In genomic region chr5:78511116-78511906, GRCh38 we compare ENCODE assay signal across 10 cellular contexts.
DNase-seq lines count a peak whose midpoint lies in the region; ATAC-seq and TF ChIP-seq lines count a peak whose summit lies in the region.
"Had no signal": no experiment of that assay in that cellular context is flagged by ENCODE, and none has a peak within 500 bp of the region (broad histone marks: within the 10 kb centered on the region; RNA-seq: fewer than 3 reads in every experiment).

No MANE protein-coding gene starts in this region.

- H3K4me3 Mint-ChIP-seq in osteocyte (ENCODE audit: unreplicated experiment): no peak overlapping the region

- CTCF ChIA-PET in OCI-LY7 (lab: Charles Lee; ENCODE audit: unreplicated experiment): interaction anchor here (1.0 kb wide), 1 partner anchor 22 kb away, joined by 4 read pairs; no protein-coding TSS in a partner anchor

- no peak overlapping the region for H3K27ac ChIP-seq in OCI-LY7 (ENCODE audit: low read depth, low read length, poor library complexity, severe bottlenecking)
- peak overlapping the region; percentile 87 for H3K27ac ChIP-seq in cardiac muscle cell

- H3K36me3 Mint-ChIP-seq in osteocyte (ENCODE audit: unreplicated experiment): peaks cover 31% of the 10 kb centered on the region

- no peaks in the 10 kb centered on the region; the same call in 1 of the 2 replicates for H4K20me1 ChIP-seq in OCI-LY7 (ENCODE audit: insufficient read depth, low read length)

- POLR2A ChIA-PET in OCI-LY7 (lab: Charles Lee): interaction anchor here (0.5 to 1.2 kb wide), 7 partner anchors 9 to 207 kb away, joined by 3 to 4 read pairs (median 3); no protein-coding TSS in a partner anchor

- H3K27ac Mint-ChIP-seq in osteocyte (ENCODE audit: unreplicated experiment): peak overlapping the region; percentile 69

- no TSS peak for BruUV-seq in OCI-LY7 (replicated peaks; lab: Mats Ljungman, UMichigan)

- no peaks in the 10 kb centered on the region for H3K27me3 Mint-ChIP-seq in osteocyte (ENCODE audit: unreplicated experiment)

- no peaks in the 10 kb centered on the region for H3K9me3 Mint-ChIP-seq in osteocyte (ENCODE audit: unreplicated experiment)
- H3K9me3 Mint-ChIP-seq: activated T-cell treated with anti-CD3 and anti-CD28 coated beads, Interleukin-2, amount 50 U/mL, for 4 hours had no signal

- 0 out of 2 replicates have a peak, but pooled peaks cover 4% of the 10 kb centered on the region for H3K9me3 ChIP-seq in OCI-LY7 (ENCODE audit: low read length)
- no peaks in the 10 kb centered on the region for H3K9me3 ChIP-seq in cardiac muscle cell (ENCODE audit: low read depth)

- H3K4me1 Mint-ChIP-seq in osteocyte (ENCODE audit: unreplicated experiment): peaks cover 68% of the 10 kb centered on the region

- H3K4me1 ChIP-seq in OCI-LY7 (ENCODE audit: insufficient read depth, low read length, poor library complexity, severe bottlenecking) (peaks cover 31% of the 10 kb centered on the region), cardiac muscle cell (ENCODE audit: low read depth) (peaks cover 94% of the 10 kb centered on the region)

- H3K4me3 ChIP-seq in OCI-LY7 (ENCODE audit: low read depth, low read length, poor library complexity, severe bottlenecking) (no peak overlapping the region), cardiac muscle cell (no peak overlapping the region)

- H3K9me2 ChIP-seq in OCI-LY7 (ENCODE audit: insufficient read depth, low read length): no peaks in the 10 kb centered on the region

- DNase-seq in CD1c-positive myeloid dendritic cell (ENCODE audit: extremely low spot score) (peak; percentile 79), OCI-LY7 (ENCODE audit: low spot score) (no peak), cardiac muscle cell (ENCODE audit: low read depth in 1 of 2, low spot score in 1 of 2) (no peak), osteocyte (ENCODE audit: extremely low spot score, unreplicated experiment) (no peak), GM10266 (ENCODE audit: extremely low spot score) (no peak), EL (no peak)
- DNase-seq in activated CD8-positive, alpha-beta memory T cell treated with anti-CD3 and anti-CD28 coated beads, Interleukin-2, amount 50 U/mL, for 4 hours: no peak
- DNase-seq: activated T-cell treated with anti-CD3 and anti-CD28 coated beads, Interleukin-2, amount 50 U/mL, for 4 hours; NCI-H446 treated with DMSO at 0.1 percent for 48 hours had no signal

- intact Hi-C loops in OCI-LY7 (cut with micrococcal nuclease; ENCODE audit: unreplicated experiment): no loop called here

- H3K79me2 ChIP-seq in OCI-LY7 (ENCODE audit: insufficient read depth, low read depth, low read length): no peaks in the 10 kb centered on the region

- H2AFZ ChIP-seq in OCI-LY7 (ENCODE audit: low read length): peak overlapping the region; percentile 47; the same call in 1 of the 2 replicates

- no peak for ATAC-seq in HG03175 (IDR thresholded peaks at IDR 0.05; ENCODE audit: unreplicated experiment)

- TF ChIP-seq CTCF in OCI-LY7 (conservative IDR thresholded peaks at IDR 0.05; ENCODE audit: low read length): no peak
- TF ChIP-seq CTCF in cardiac muscle cell (IDR thresholded peaks at IDR 0.05; ENCODE audit: low read depth, low read length): no peak
- TF ChIP-seq CTCF in osteocyte (IDR thresholded peaks at IDR 0.05): no peak
- TF ChIP-seq CTCF in GM10266 (IDR thresholded peaks at IDR 0.05; ENCODE audit: control insufficient read depth, insufficient read depth, low read depth, missing control alignments): no peak

- H3K36me3 ChIP-seq in OCI-LY7 (ENCODE audit: insufficient read depth, low read length) (peaks cover 18% of the 10 kb centered on the region), cardiac muscle cell (no peaks in the 10 kb centered on the region)

- no peaks in the 10 kb centered on the region for H3K27me3 ChIP-seq in cardiac muscle cell

- peak overlapping the region; percentile 78 for H3K4me2 ChIP-seq in OCI-LY7 (ENCODE audit: low read length)
